15 cellular contexts compared by ENCODE assay signal in the genomic region with DNA sequence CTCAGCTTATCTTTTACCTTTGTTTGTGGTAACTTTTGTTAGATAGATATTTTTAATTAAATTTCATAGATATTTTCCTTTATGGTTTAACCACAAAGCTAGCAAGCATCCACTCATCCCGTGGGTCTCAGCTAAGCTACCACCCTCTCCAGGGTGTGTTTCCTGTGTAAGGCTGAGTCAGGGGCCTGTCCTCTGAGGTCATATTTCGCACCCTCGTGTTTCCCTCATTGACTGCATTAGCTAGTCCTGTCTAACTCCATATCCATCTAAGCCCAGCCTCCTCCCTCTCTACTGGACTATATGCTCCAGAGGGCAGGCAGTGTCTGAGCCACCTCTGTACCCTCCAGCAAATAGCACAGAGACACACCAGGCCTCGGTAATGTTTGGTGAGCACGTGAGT. TPM values are rescaled to one million over a fixed set of nuclear protein-coding genes. Genes with fewer than 3 reads are reported as not detected.
DNase-seq lines count a peak whose midpoint lies in the region; FAIRE-seq and TF ChIP-seq lines count a peak whose summit lies in the region.
"Had no signal": no experiment of that assay in that cellular context is flagged by ENCODE, and none has a peak within 500 bp of the region (broad histone marks: within the 10 kb centered on the region; RNA-seq: fewer than 3 reads in every experiment).

No MANE protein-coding gene starts in this region.

- in situ Hi-C loops in G401 (cut with HindIII; ENCODE audit: low sequenced_read_pairs), result no loop called here

- H3K4me2 ChIP-seq in osteoblast (ENCODE audit: insufficient read depth, low read length), result no peak overlapping the region

- peak overlapping the region; percentile 45 for H3K27ac ChIP-seq in osteoblast (ENCODE audit: low read depth, low read length)
- H3K27ac ChIP-seq in caudate nucleus (ENCODE audit: low read depth, low read length), result no peak overlapping the region
- H3K27ac ChIP-seq: vagina had no signal

- FAIRE-seq in RCC 7860 (lab: Jason Lieb, UNC), result no peak
- FAIRE-seq: islet of Langerhans had no signal

- peaks cover 16% of the 10 kb centered on the region for H3K4me1 ChIP-seq in osteoblast (ENCODE audit: insufficient read depth, low read length)
- H3K4me1 ChIP-seq: vagina had no signal

- no peaks in the 10 kb centered on the region for H3K9me3 ChIP-seq in osteoblast (ENCODE audit: low read depth, low read length)
- H3K9me3 ChIP-seq: vagina had no signal

- no peak overlapping the region for H3K4me3 ChIP-seq in cardiac fibroblast (replicated peaks in 1 of 2; ENCODE audit: low read depth in 2 of 2, low read length in 2 of 2)
- H3K4me3 ChIP-seq in osteoblast (ENCODE audit: insufficient read depth, low read length), result no peak overlapping the region
- H3K4me3 ChIP-seq: vagina had no signal

- no peak overlapping the region for H2AFZ ChIP-seq in osteoblast (ENCODE audit: low read length)

- peaks cover 35% of the 10 kb centered on the region for H3K36me3 ChIP-seq in osteoblast (ENCODE audit: insufficient read depth, low read length)

- DNase-seq in activated CD8-positive, alpha-beta memory T cell treated with anti-CD3 and anti-CD28 coated beads, Interleukin-2, amount 50 U/mL, for 48 hours, result peak; percentile 59
- no peak for DNase-seq in activated CD8-positive, alpha-beta memory T cell treated with anti-CD3 and anti-CD28 coated beads for 24 hours
- peak; percentile 7 for DNase-seq in RCC 7860 (ENCODE audit: low spot score)
- peak; percentile 25 to 71 for DNase-seq in cardiac fibroblast (ENCODE audit: low read depth in 2 of 2)
- DNase-seq in osteoblast (ENCODE audit: insufficient read length, low spot score, missing footprints), result no peak
- DNase-seq in G401 (ENCODE audit: low spot score), result no peak
- no peak for DNase-seq in NCI-H526 treated with DMSO at 0.1 percent for 48 hours (lab: John Stamatoyannopoulos, UW)
- DNase-seq in caudate nucleus (lab: John Stamatoyannopoulos, UW), result no peak
- DNase-seq: activated B cell treated with CpG ODN at 0.5 μM for 24 hours; activated effector memory CD4-positive, alpha-beta T cell treated with anti-CD3 and anti-CD28 coated beads, Interleukin-2, amount 50 U/mL, for 16 hours; NCI-H1694; NCI-H82; stimulated activated CD4-positive, alpha-beta T cell treated with anti-CD3 and anti-CD28 coated beads, Interleukin-1b, Interleukin-23, amount 100 ng/mL, for 48 hours had no signal

- H3K27me3 ChIP-seq in osteoblast (ENCODE audit: insufficient read depth, low read length), result no peaks in the 10 kb centered on the region
- H3K27me3 ChIP-seq: vagina had no signal

- peaks cover 3% of the 10 kb centered on the region for H4K20me1 ChIP-seq in osteoblast (ENCODE audit: insufficient read depth, low read length)

- H3K79me2 ChIP-seq in osteoblast (ENCODE audit: insufficient read depth, low read length), result no peaks in the 10 kb centered on the region

- no peak for TF ChIP-seq CTCF in cardiac fibroblast (IDR thresholded peaks at IDR 0.05; ENCODE audit: low read depth, low read length)
- no peak for TF ChIP-seq CTCF in osteoblast (IDR thresholded peaks at IDR 0.05; ENCODE audit: extremely low read depth, low read depth, low read length)

RNA-seq across cellular contexts. Expression of a gene that starts 16.7 kb away (rescaled TPM):
- total RNA-seq in osteoblast, result 8.0 and 9.8 TPM in 2 replicates
- total RNA-seq in G401 (2014; rRNA removed; shearing (Covaris generic)), result 2.9 and 9.7 TPM in 2 replicates

RNA-seq across cellular contexts. Expression of a gene that starts 16.9 kb away (rescaled TPM):
- 10.9 and 43.9 TPM in 2 replicates for total RNA-seq in osteoblast
- 17.0 and 29.7 TPM in 2 replicates for total RNA-seq in G401 (2014; rRNA removed; shearing (Covaris generic))

RNA-seq across cellular contexts. Expression of a gene that starts 56.6 kb away (rescaled TPM):
- total RNA-seq in osteoblast, result 6.9 and 8.3 TPM in 2 replicates
- total RNA-seq in G401 (2014; rRNA removed; shearing (Covaris generic)), result 6.5 and 10.0 TPM in 2 replicates

Comparison
In these comparisons a context has a peak if more than half of its experiments do, and no peak if none do; other contexts are left out.
1. DNase-seq: peak in activated CD8-positive, alpha-beta memory T cell treated with anti-CD3 and anti-CD28 coated beads, Interleukin-2, amount 50 U/mL, for 48 hours (single experiment), RCC 7860 (single experiment) and cardiac fibroblast (2 of 2); none in activated CD8-positive, alpha-beta memory T cell treated with anti-CD3 and anti-CD28 coated beads for 24 hours (single experiment), osteoblast (single experiment), G401 (single experiment), NCI-H526 treated with DMSO at 0.1 percent for 48 hours (single experiment) and caudate nucleus (0 of 61).